Comparison of ENCODE assay signal across 7 cellular contexts in the genomic region with DNA sequence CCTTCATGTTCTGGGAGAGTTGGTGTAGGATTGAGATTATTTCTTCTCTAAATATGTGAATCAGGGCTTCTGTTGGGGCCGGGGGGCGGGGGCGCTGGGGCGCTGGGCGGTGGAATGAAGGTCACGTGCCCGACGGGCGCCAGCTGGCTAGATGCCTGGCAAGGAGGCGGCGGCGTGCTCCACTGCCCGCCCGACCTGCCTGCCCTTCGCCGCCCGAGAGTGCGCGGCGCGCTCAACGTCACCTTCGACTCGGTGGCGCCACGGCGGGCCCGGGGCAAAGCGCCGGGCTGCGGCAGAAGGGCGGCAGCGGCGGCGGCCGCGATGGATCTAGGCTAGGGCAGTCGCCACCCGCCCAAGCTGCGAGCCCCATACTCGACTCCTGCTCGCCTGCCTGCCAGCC. TPM values are rescaled to one million over a fixed set of nuclear protein-coding genes. Genes with fewer than 3 reads are reported as not detected.
A peak's percentile ranks its signal among the peaks of the same experiment; 100 is the strongest.
DNase-seq lines count a peak whose midpoint lies in the region; ATAC-seq and TF ChIP-seq lines count a peak whose summit lies in the region.

No MANE protein-coding gene starts in this region.

- H3K27me3 ChIP-seq in MG63 (no peaks in the 10 kb centered on the region), heart right ventricle (peaks cover 0 to 28% (median 15%) of the 10 kb centered on the region in 7 donors)

- no peaks in the 10 kb centered on the region for H3K36me3 Mint-ChIP-seq in activated B cell treated with CpG ODN at 0.5 μM for 24 hours (ENCODE audit: low read depth)

- peaks cover 0 to 8% (median 0%) of the 10 kb centered on the region in 9 donors for H3K4me1 ChIP-seq in heart right ventricle

- 4 to 6% methylated on average over 24 to 42 of the region's 42 CpGs for WGBS in heart right ventricle, 2 donors

- no peaks in the 10 kb centered on the region for H3K36me3 ChIP-seq in MG63
- H3K36me3 ChIP-seq in heart right ventricle, result no peaks in the 10 kb centered on the region

- ATAC-seq in activated B cell treated with CpG ODN at 0.5 μM for 24 hours (ENCODE audit: low read depth) (peak; percentile 28), heart right ventricle (peak; percentile 79 to 96 (median 84)), GM18861 (IDR thresholded peaks at IDR 0.05; ENCODE audit: unreplicated experiment) (no peak)

- H3K4me3 Mint-ChIP-seq in activated B cell treated with CpG ODN at 0.5 μM for 24 hours, result no peak overlapping the region

- TF ChIP-seq CTCF in activated B cell treated with CpG ODN at 0.5 μM for 24 hours (IDR thresholded peaks at IDR 0.05) (no peak), heart right ventricle (IDR thresholded peaks at IDR 0.05) (peak in 1 of 9 donors; percentile 9), GM10248 (IDR thresholded peaks at IDR 0.05; ENCODE audit: control extremely low read depth, extremely low read depth, low read depth, missing control alignments) (no peak)

- intact Hi-C loops in activated B cell treated with CpG ODN at 0.5 μM for 24 hours (cut with micrococcal nuclease), result no loop called here
- intact Hi-C loops in heart right ventricle (cut with DNase I), result no loop called here

- H3K4me3 ChIP-seq in MG63, result no peak overlapping the region; the same call in 1 of the 2 replicates
- H3K4me3 ChIP-seq in heart right ventricle, result peak overlapping the region in 6 of 10 donors; percentile 14 to 34 (median 22)

- POLR2A ChIA-PET in activated B cell treated with CpG ODN at 0.5 μM for 24 hours (lab: Charles Lee), result no interaction called here
- POLR2A ChIA-PET in GM10248 (lab: Yijun Ruan, JAX), result no interaction called here

- peaks cover 6% of the 10 kb centered on the region for H3K9me3 Mint-ChIP-seq in activated B cell treated with CpG ODN at 0.5 μM for 24 hours

- CTCF ChIA-PET in activated B cell treated with CpG ODN at 0.5 μM for 24 hours (lab: Charles Lee), result no interaction called here
- CTCF ChIA-PET in GM10248 (lab: Yijun Ruan, JAX), result no interaction called here

- H3K9me3 ChIP-seq in MG63, result no peaks in the 10 kb centered on the region
- peaks cover 0 to 45% (median 7%) of the 10 kb centered on the region in 11 donors for H3K9me3 ChIP-seq in heart right ventricle

- H3K27ac ChIP-seq in heart right ventricle, result peak overlapping the region in 5 of 10 donors; percentile 10 to 31 (median 30)

- peaks cover 38% of the 10 kb centered on the region for H3K27me3 Mint-ChIP-seq in activated B cell treated with CpG ODN at 0.5 μM for 24 hours

- peaks cover 2% of the 10 kb centered on the region for H3K4me1 Mint-ChIP-seq in activated B cell treated with CpG ODN at 0.5 μM for 24 hours

- no peak overlapping the region for H3K27ac Mint-ChIP-seq in activated B cell treated with CpG ODN at 0.5 μM for 24 hours

- DNase-seq in MG63, result peak; percentile 57
- DNase-seq in activated B cell treated with CpG ODN at 0.5 μM for 24 hours, result no peak
- DNase-seq in heart right ventricle, result peak; percentile 52 to 57
- peak; percentile 54 for DNase-seq in stimulated activated CD8-positive, alpha-beta memory T cell treated with anti-CD3 and anti-CD28 coated beads, Interleukin-4, amount 100 ng/mL, for 48 hours
- DNase-seq in UCSD-AML1 (lab: John Stamatoyannopoulos, UW; ENCODE audit: unreplicated experiment), result no peak
- DNase-seq in GM10248 (ENCODE audit: extremely low spot score), result no peak

RNA-seq across cellular contexts. Expression of gene LHFPL4, which starts 47.0 kb away (rescaled TPM):
- total RNA-seq in MG63 (2014; rRNA removed; shearing (Covaris generic); ENCODE audit: low replicate concordance), result 0.69 and 1.2 TPM in 2 replicates
- total RNA-seq in activated B cell treated with CpG ODN at 0.5 μM for 24 hours (not detected in 2 replicates), heart right ventricle (not detected)
- polyA plus RNA-seq in heart right ventricle, result not detected

RNA-seq across cellular contexts. Expression of gene MTMR14, which starts 48.7 kb away (rescaled TPM):
- 26.3 and 43.3 TPM in 2 replicates for total RNA-seq in MG63 (2014; rRNA removed; shearing (Covaris generic); ENCODE audit: low replicate concordance)
- total RNA-seq in activated B cell treated with CpG ODN at 0.5 μM for 24 hours, result 92.0 and 99.2 TPM in 2 replicates
- total RNA-seq in heart right ventricle, result 10 to 100 TPM; 28.9 to 49.6 (median 38.6) TPM
- polyA plus RNA-seq in heart right ventricle, result 10 to 100 TPM; 24.2 to 48.4 TPM

Comparison
In these comparisons a context has a peak if more than half of its experiments do, and no peak if none do; other contexts are left out.
1. DNase-seq: peak in MG63 (single experiment), heart right ventricle (2 of 2) and stimulated activated CD8-positive, alpha-beta memory T cell treated with anti-CD3 and anti-CD28 coated beads, Interleukin-4, amount 100 ng/mL, for 48 hours (single experiment); none in activated B cell treated with CpG ODN at 0.5 μM for 24 hours (single experiment), UCSD-AML1 (single experiment) and GM10248 (single experiment).